In genomic region chr13:98653471-98653985, GRCh38 we compare ENCODE assay signal across 8 cellular contexts.
DNase-seq lines count a peak whose midpoint lies in the region; ATAC-seq and TF ChIP-seq lines count a peak whose summit lies in the region.

No MANE protein-coding gene starts in this region.

- no peak overlapping the region for H3K27ac ChIP-seq in DOHH2 (ENCODE audit: low read depth, low read length)
- H3K27ac ChIP-seq in KMS-11 = no peak overlapping the region
- no peak overlapping the region for H3K27ac ChIP-seq in substantia nigra (ENCODE audit: low read depth, low read length, poor library complexity, severe bottlenecking)

- no peaks in the 10 kb centered on the region for H3K4me1 ChIP-seq in DOHH2 (ENCODE audit: control insufficient read depth, low read length)
- H3K4me1 ChIP-seq in KMS-11 (ENCODE audit: low read depth, poor library complexity, severe bottlenecking) = no peaks in the 10 kb centered on the region

- peak; percentile 70 for DNase-seq in RKO (ENCODE audit: low spot score)
- peak; percentile 77 for DNase-seq in fibroblast of villous mesenchyme (ENCODE audit: low read depth)
- DNase-seq in non-pigmented ciliary epithelial cell (ENCODE audit: low read depth) = peak; percentile 43
- peak in 41 of 49 donors; percentile 4 to 68 (median 49) for DNase-seq in substantia nigra (lab: John Stamatoyannopoulos, UW)

- no peaks in the 10 kb centered on the region for H4K20me1 ChIP-seq in DOHH2 (ENCODE audit: control insufficient read depth, insufficient read depth, low read depth, low read length)
- H4K20me1 ChIP-seq in KMS-11 (ENCODE audit: insufficient read depth) = no peaks in the 10 kb centered on the region

- H3K36me3 ChIP-seq in DOHH2 (ENCODE audit: control insufficient read depth, low read length) (no peaks in the 10 kb centered on the region), KMS-11 (ENCODE audit: insufficient read depth) (no peaks in the 10 kb centered on the region)

- H3K27me3 ChIP-seq in DOHH2 (ENCODE audit: control insufficient read depth, low read length) = peaks cover 5% of the 10 kb centered on the region
- no peaks in the 10 kb centered on the region for H3K27me3 ChIP-seq in KMS-11 (ENCODE audit: insufficient read depth, low read depth)

- H3K9me3 ChIP-seq in DOHH2 (ENCODE audit: control insufficient read depth, insufficient read depth, low read length) = no peaks in the 10 kb centered on the region

- peak; percentile 83 for TF ChIP-seq CTCF in DOHH2 (IDR thresholded peaks at IDR 0.05; ENCODE audit: low read depth, low read length, poor library complexity, severe bottlenecking)
- peak; percentile 78 for TF ChIP-seq CTCF in KMS-11 (conservative IDR thresholded peaks at IDR 0.05; ENCODE audit: low read depth, low read length)
- peak; percentile 96 for TF ChIP-seq CTCF in fibroblast of villous mesenchyme (IDR thresholded peaks at IDR 0.05; ENCODE audit: insufficient read depth, low read depth, low read length)

- peak; percentile 91 for ATAC-seq in GM21576 (IDR thresholded peaks at IDR 0.05; ENCODE audit: unreplicated experiment)
- ATAC-seq in activated T-helper 17 cell treated with anti-CD3 and anti-CD28 coated beads, Interleukin-2, amount 50 U/mL, for 72 hours (replicated peaks) = peak; percentile 95

- peaks cover 5% of the 10 kb centered on the region for H3K4me1 Mint-ChIP-seq in activated T-helper 17 cell treated with anti-CD3 and anti-CD28 coated beads, Interleukin-2, amount 50 U/mL, for 72 hours

- no peak overlapping the region for H3K4me2 ChIP-seq in DOHH2 (ENCODE audit: low read length)
- no peak overlapping the region for H3K4me2 ChIP-seq in KMS-11

- H3K36me3 Mint-ChIP-seq in activated T-helper 17 cell treated with anti-CD3 and anti-CD28 coated beads, Interleukin-2, amount 50 U/mL, for 72 hours (ENCODE audit: low read depth) = no peaks in the 10 kb centered on the region

- peak overlapping the region; percentile 28; the same call in 1 of the 2 replicates for H2AFZ ChIP-seq in KMS-11 (ENCODE audit: low read depth)

- H3K9me2 ChIP-seq in DOHH2 (replicated peaks; ENCODE audit: control insufficient read depth, low read length) = no peaks in the 10 kb centered on the region

- no peaks in the 10 kb centered on the region for H3K79me2 ChIP-seq in DOHH2 (ENCODE audit: control insufficient read depth, low read length)
- no peaks in the 10 kb centered on the region for H3K79me2 ChIP-seq in KMS-11 (ENCODE audit: insufficient read depth, low read depth)

- no peaks in the 10 kb centered on the region for H3F3A ChIP-seq in DOHH2 (ENCODE audit: control insufficient read depth, insufficient read depth)

- H3K27me3 Mint-ChIP-seq in activated T-helper 17 cell treated with anti-CD3 and anti-CD28 coated beads, Interleukin-2, amount 50 U/mL, for 72 hours = no peaks in the 10 kb centered on the region

- no peak overlapping the region for H3K9ac ChIP-seq in KMS-11

- H3K4me3 Mint-ChIP-seq in activated T-helper 17 cell treated with anti-CD3 and anti-CD28 coated beads, Interleukin-2, amount 50 U/mL, for 72 hours = peak overlapping the region; percentile 49

- H3K9me3 Mint-ChIP-seq in activated T-helper 17 cell treated with anti-CD3 and anti-CD28 coated beads, Interleukin-2, amount 50 U/mL, for 72 hours = no peaks in the 10 kb centered on the region

- H3K4me3 ChIP-seq in DOHH2 (ENCODE audit: low read length) (no peak overlapping the region), KMS-11 (IDR thresholded peaks at IDR 0.05; ENCODE audit: insufficient read depth, low read depth, low read length) (no peak overlapping the region), fibroblast of villous mesenchyme (ENCODE audit: low read depth, low read length) (no peak overlapping the region)

- H3K27ac Mint-ChIP-seq in activated T-helper 17 cell treated with anti-CD3 and anti-CD28 coated beads, Interleukin-2, amount 50 U/mL, for 72 hours = peak overlapping the region; percentile 68
